Comparison of ENCODE assay signal across 8 cellular contexts in genomic region chr6:14553515-14553914, GRCh38.
"Had no signal": no experiment of that assay in that cellular context is flagged by ENCODE, and none has a peak within 500 bp of the region (broad histone marks: within the 10 kb centered on the region; RNA-seq: fewer than 3 reads in every experiment).

No MANE protein-coding gene starts in this region.

- H3K4me3 ChIP-seq: GM23248, GM23338, HAP-1 had no signal

- H3K27ac ChIP-seq: GM23248 had no signal

- H3K4me1 ChIP-seq: HAP-1 had no signal

- H3K4me3 Mint-ChIP-seq: GM23338, H9, HFFc6 had no signal

- H3K9me3 ChIP-seq: HAP-1 had no signal

- H3K27ac Mint-ChIP-seq: GM23338, H9, HFFc6 had no signal

- H3K36me3 ChIP-seq: HAP-1 had no signal

- H3K9me3 Mint-ChIP-seq: GM23338, HFFc6 had no signal

- DNase-seq: GM23248, GOT3, H7, H9, HCEC 1CT, HFFc6 had no signal

- ATAC-seq: GM23338 had no signal
